Comparison of ENCODE assay signal across 31 cellular contexts in the genomic region with DNA sequence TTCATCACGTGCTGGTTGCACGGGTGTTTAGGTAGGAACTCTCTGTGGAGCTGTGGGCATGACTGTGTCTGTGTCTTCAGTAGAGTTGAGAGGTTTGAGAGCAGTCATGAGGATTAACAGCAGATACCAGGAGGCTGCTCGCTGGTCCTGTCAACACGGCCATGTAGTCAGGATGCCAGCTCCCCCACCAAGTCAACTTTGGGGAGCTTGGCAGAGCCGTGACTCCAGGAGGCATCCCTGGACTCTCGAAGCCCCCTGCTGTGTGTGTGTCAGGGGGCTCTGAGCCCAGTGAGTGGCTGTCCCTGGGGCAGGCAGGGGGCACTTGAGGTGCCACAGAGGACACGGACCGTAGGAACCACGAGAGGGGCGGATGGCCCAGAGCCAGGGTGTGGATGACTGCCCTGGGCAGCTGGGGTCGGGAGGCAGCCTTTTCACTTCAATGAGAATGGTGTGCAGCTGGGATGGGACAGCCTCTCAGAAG. TPM values are rescaled to one million over a fixed set of nuclear protein-coding genes. Genes with fewer than 3 reads are reported as not detected.
DNase-seq lines count a peak whose midpoint lies in the region; ATAC-seq lines count a peak whose summit lies in the region.
"Had no signal": no experiment of that assay in that cellular context is flagged by ENCODE, and none has a peak within 500 bp of the region (broad histone marks: within the 10 kb centered on the region; RNA-seq: fewer than 3 reads in every experiment).

No MANE protein-coding gene starts in this region.

- H2BK15ac ChIP-seq in neuronal stem cell (ENCODE audit: low read length), result peak overlapping the region; percentile 52

- H3K36me3 Mint-ChIP-seq in activated naive CD4-positive, alpha-beta T cell treated with anti-CD3 and anti-CD28 coated beads, Interleukin-2, amount 50 U/mL, for 24 hours, result no peaks in the 10 kb centered on the region
- no peaks in the 10 kb centered on the region for H3K36me3 Mint-ChIP-seq in activated naive CD4-positive, alpha-beta T cell treated with anti-CD3 and anti-CD28 coated beads, Interleukin-2, amount 50 U/mL, for 72 hours
- H3K36me3 Mint-ChIP-seq in central memory CD8-positive, alpha-beta T cell (ENCODE audit: insufficient read depth), result peaks cover 6% of the 10 kb centered on the region
- no peaks in the 10 kb centered on the region for H3K36me3 Mint-ChIP-seq in CD4-positive, alpha-beta memory T cell
- H3K36me3 Mint-ChIP-seq: immature natural killer cell had no signal

- peaks cover 1% of the 10 kb centered on the region for H3K79me1 ChIP-seq in neuronal stem cell (ENCODE audit: low read depth, low read length)

- DNase-seq in activated naive CD4-positive, alpha-beta T cell treated with anti-CD3 and anti-CD28 coated beads, Interleukin-2, amount 50 U/mL, for 72 hours (ENCODE audit: low spot score in 2 of 2), result no peak
- DNase-seq in DMS79 (lab: John Stamatoyannopoulos, UW) (peak; percentile 71), neuronal stem cell (ENCODE audit: low spot score) (no peak), T1000 (lab: John Stamatoyannopoulos, UW) (no peak), NCI-H69 (lab: John Stamatoyannopoulos, UW) (no peak)
- DNase-seq in central memory CD8-positive, alpha-beta T cell (ENCODE audit: low spot score in 2 of 2), result no peak
- no peak for DNase-seq in CD4-positive, alpha-beta memory T cell
- DNase-seq: activated CD4-positive, CD25-positive, alpha-beta regulatory T cell; activated naive CD4-positive, alpha-beta T cell treated with Interleukin-2 at 50 U/mL for 16 hours; activated T-cell treated with anti-CD3 and anti-CD28 coated beads, Interleukin-2, amount 50 U/mL, for 72 hours; AML-193; anterior cingulate cortex; colonic mucosa; EL; endodermal cell; gastrocnemius medialis; GM23248; HFFc6; hippocampal formation; immature natural killer cell; Karpas-422; mesenchymal stem cell; NCI-H1436 treated with DMSO at 0.1 percent for 48 hours; T-helper 1 cell; trophoblast cell had no signal

- peak overlapping the region; percentile 72 for H3K27ac Mint-ChIP-seq in activated naive CD4-positive, alpha-beta T cell treated with anti-CD3 and anti-CD28 coated beads, Interleukin-2, amount 50 U/mL, for 24 hours
- peak overlapping the region in 1 of 2 donors; percentile 98 for H3K27ac Mint-ChIP-seq in activated naive CD4-positive, alpha-beta T cell treated with anti-CD3 and anti-CD28 coated beads, Interleukin-2, amount 50 U/mL, for 72 hours
- H3K27ac Mint-ChIP-seq in central memory CD8-positive, alpha-beta T cell (ENCODE audit: low read depth), result peak overlapping the region; percentile 41
- peak overlapping the region in 2 of 7 donors; percentile 68 to 80 for H3K27ac Mint-ChIP-seq in CD4-positive, alpha-beta memory T cell
- H3K27ac Mint-ChIP-seq: endodermal cell, HFFc6 had no signal

- no peak overlapping the region for H3K4me2 ChIP-seq in neuronal stem cell (ENCODE audit: insufficient read depth, low read length, poor library complexity, severe bottlenecking)
- H3K4me2 ChIP-seq: A549 had no signal

- no peaks in the 10 kb centered on the region for H3K9me3 Mint-ChIP-seq in activated naive CD4-positive, alpha-beta T cell treated with anti-CD3 and anti-CD28 coated beads, Interleukin-2, amount 50 U/mL, for 24 hours
- no peaks in the 10 kb centered on the region for H3K9me3 Mint-ChIP-seq in activated naive CD4-positive, alpha-beta T cell treated with anti-CD3 and anti-CD28 coated beads, Interleukin-2, amount 50 U/mL, for 72 hours
- no peaks in the 10 kb centered on the region for H3K9me3 Mint-ChIP-seq in central memory CD8-positive, alpha-beta T cell
- H3K9me3 Mint-ChIP-seq in CD4-positive, alpha-beta memory T cell, result no peaks in the 10 kb centered on the region
- H3K9me3 Mint-ChIP-seq: activated T-cell treated with anti-CD3 and anti-CD28 coated beads, Interleukin-2, amount 50 U/mL, for 72 hours; endodermal cell; HFFc6; immature natural killer cell had no signal

- peak overlapping the region; percentile 76 for H2BK12ac ChIP-seq in neuronal stem cell (ENCODE audit: low read length)

- H3K4ac ChIP-seq in neuronal stem cell (ENCODE audit: low read length), result no peak overlapping the region

- ATAC-seq in activated naive CD4-positive, alpha-beta T cell treated with anti-CD3 and anti-CD28 coated beads, Interleukin-2, amount 50 U/mL, for 72 hours, result no peak
- ATAC-seq in central memory CD8-positive, alpha-beta T cell (replicated peaks; ENCODE audit: extremely low read depth, poor library complexity, severe bottlenecking), result no peak
- ATAC-seq: A549; activated T-cell treated with anti-CD3 and anti-CD28 coated beads, Interleukin-2, amount 50 U/mL, for 72 hours; gastrocnemius medialis; left lobe of liver had no signal

- H3K4me3 Mint-ChIP-seq in activated naive CD4-positive, alpha-beta T cell treated with anti-CD3 and anti-CD28 coated beads, Interleukin-2, amount 50 U/mL, for 24 hours, result no peak overlapping the region
- H3K4me3 Mint-ChIP-seq in central memory CD8-positive, alpha-beta T cell, result no peak overlapping the region
- no peak overlapping the region for H3K4me3 Mint-ChIP-seq in CD4-positive, alpha-beta memory T cell
- H3K4me3 Mint-ChIP-seq: activated T-cell treated with anti-CD3 and anti-CD28 coated beads, Interleukin-2, amount 50 U/mL, for 72 hours; endodermal cell; HFFc6; immature natural killer cell had no signal

- H4K8ac ChIP-seq in neuronal stem cell (ENCODE audit: low read depth, low read length), result no peak overlapping the region

- H3K9ac ChIP-seq in neuronal stem cell (ENCODE audit: low read depth, low read length, poor library complexity), result no peak overlapping the region
- H3K9ac ChIP-seq: GM23248 had no signal

- peak overlapping the region; percentile 11 for H3K18ac ChIP-seq in neuronal stem cell (ENCODE audit: low read length)

- H2AK5ac ChIP-seq in neuronal stem cell (ENCODE audit: low read depth, low read length), result peak overlapping the region; percentile 41

- intact Hi-C loops in CD4-positive, alpha-beta memory T cell (cut with micrococcal nuclease), result no loop called here

- POLR2A ChIA-PET in CD4-positive, alpha-beta memory T cell (lab: Charles Lee; ENCODE audit: partially characterized antibody), result interaction anchor here (0.8 to 8.6 kb wide), 3 partner anchors 12 to 87 kb away, joined by 3 to 44 read pairs (median 39); partner anchors contain the start of gene CLBA1

- no peak overlapping the region for H2BK120ac ChIP-seq in neuronal stem cell (ENCODE audit: low read depth, low read length)

- peaks cover 0 to 16% (median 0%) of the 10 kb centered on the region in 3 experiments for H3K27me3 ChIP-seq in neuronal stem cell (ENCODE audit: control insufficient read depth in 3 of 3, insufficient read depth in 3 of 3, low read depth in 1 of 3, low read length in 3 of 3)
- H3K27me3 ChIP-seq in CD4-positive, alpha-beta memory T cell (ENCODE audit: insufficient read depth, low read length), result no peaks in the 10 kb centered on the region

- no peaks in the 10 kb centered on the region for H3K27me3 Mint-ChIP-seq in activated naive CD4-positive, alpha-beta T cell treated with anti-CD3 and anti-CD28 coated beads, Interleukin-2, amount 50 U/mL, for 24 hours
- H3K27me3 Mint-ChIP-seq in central memory CD8-positive, alpha-beta T cell, result no peaks in the 10 kb centered on the region
- no peaks in the 10 kb centered on the region for H3K27me3 Mint-ChIP-seq in CD4-positive, alpha-beta memory T cell

- H2BK5ac ChIP-seq in neuronal stem cell (ENCODE audit: low read length), result no peak overlapping the region

- peaks cover 6 to 15% of the 10 kb centered on the region in 2 donors for H3K4me1 ChIP-seq in neuronal stem cell (ENCODE audit: control insufficient read depth in 2 of 2, insufficient read depth in 1 of 2, low read depth in 1 of 2, low read length in 2 of 2)
- H3K4me1 ChIP-seq in CD4-positive, alpha-beta memory T cell (ENCODE audit: insufficient read depth, low read length), result peaks cover 54% of the 10 kb centered on the region
- H3K4me1 ChIP-seq: colonic mucosa, gastrocnemius medialis had no signal

- CTCF ChIA-PET in CD4-positive, alpha-beta memory T cell (lab: Charles Lee; ENCODE audit: partially characterized antibody), result interaction anchor here (0.9 to 4.3 kb wide), 5 partner anchors 8 to 26 kb away, joined by 3 to 32 read pairs (median 6); no protein-coding TSS in a partner anchor

- no peak overlapping the region for H3K4me3 ChIP-seq in neuronal stem cell (ENCODE audit: low read length in 2 of 2)
- H3K4me3 ChIP-seq in CD4-positive, alpha-beta memory T cell (ENCODE audit: low read length in 2 of 2), result no peak overlapping the region
- H3K4me3 ChIP-seq: A549, colonic mucosa, esophagus muscularis mucosa, gastrocnemius medialis, GM23248 had no signal

- H3K27ac ChIP-seq in neuronal stem cell (replicated peaks; ENCODE audit: low read length), result no peak overlapping the region
- H3K27ac ChIP-seq in CD4-positive, alpha-beta memory T cell (ENCODE audit: low read depth, low read length), result no peak overlapping the region
- H3K27ac ChIP-seq: A549, colonic mucosa, esophagus muscularis mucosa, gastrocnemius medialis, GM23248, RWPE1 had no signal

- no peak overlapping the region for H4K91ac ChIP-seq in neuronal stem cell (ENCODE audit: low read depth, low read length, poor library complexity)

- H3K14ac ChIP-seq in neuronal stem cell (ENCODE audit: low read length), result no peak overlapping the region

- peaks cover 0 to 2% of the 10 kb centered on the region in 2 donors for H3K9me3 ChIP-seq in neuronal stem cell (replicated peaks in 1 of 2; ENCODE audit: control insufficient read depth in 2 of 2, insufficient read depth in 1 of 2, low read depth in 1 of 2, low read length in 2 of 2)
- H3K9me3 ChIP-seq in CD4-positive, alpha-beta memory T cell (ENCODE audit: control insufficient read depth in 1 of 2, low read length in 2 of 2), result no peaks in the 10 kb centered on the region
- H3K9me3 ChIP-seq: A549, colonic mucosa, esophagus muscularis mucosa, gastrocnemius medialis had no signal

- H3K4me1 Mint-ChIP-seq in activated naive CD4-positive, alpha-beta T cell treated with anti-CD3 and anti-CD28 coated beads, Interleukin-2, amount 50 U/mL, for 24 hours, result peaks cover 45% of the 10 kb centered on the region
- H3K4me1 Mint-ChIP-seq in central memory CD8-positive, alpha-beta T cell, result peaks cover 44% of the 10 kb centered on the region
- peaks cover 26 to 58% (median 39%) of the 10 kb centered on the region in 4 donors for H3K4me1 Mint-ChIP-seq in CD4-positive, alpha-beta memory T cell

- H2AFZ ChIP-seq in neuronal stem cell (ENCODE audit: low read length), result no peak overlapping the region
- H2AFZ ChIP-seq: GM23248 had no signal

- H3K23ac ChIP-seq in neuronal stem cell (ENCODE audit: low read depth, low read length, poor library complexity), result no peak overlapping the region

- WGBS in neuronal stem cell (ENCODE audit: extremely low coverage in 2 of 2, insufficient read length in 2 of 2, insufficient replicate concordance in 1 of 2), 2 donors, result no CpG with 5 or more reads among the region's 11 CpGs

- no peaks in the 10 kb centered on the region for H3K36me3 ChIP-seq in neuronal stem cell (replicated peaks in 1 of 2; ENCODE audit: control insufficient read depth in 2 of 2, insufficient read depth in 2 of 2, low read length in 2 of 2)
- H3K36me3 ChIP-seq in CD4-positive, alpha-beta memory T cell (ENCODE audit: insufficient read depth, low read length), result no peaks in the 10 kb centered on the region
- H3K36me3 ChIP-seq: colonic mucosa, esophagus muscularis mucosa, gastrocnemius medialis had no signal

RNA-seq across cellular contexts. Expression of gene GPR132, which starts 7.2 kb away (rescaled TPM):
- 10 to 100 TPM; 24.9 to 32.6 TPM for total RNA-seq in activated naive CD4-positive, alpha-beta T cell treated with anti-CD3 and anti-CD28 coated beads, Interleukin-2, amount 50 U/mL, for 72 hours
- 0.13 TPM for polyA plus RNA-seq in neuronal stem cell (2013, experiment 1 of 2)
- polyA plus RNA-seq in neuronal stem cell (2013, experiment 2 of 2), result 0.08 TPM
- total RNA-seq in CD4-positive, alpha-beta memory T cell, result 10 to 100 TPM; 47.3 to 49.2 TPM
- 10 to 100 TPM in 1 of 2 donors, 1 to 10 TPM in 1; 4.9 to 40.0 TPM for polyA plus RNA-seq in CD4-positive, alpha-beta memory T cell
- total RNA-seq: bronchial epithelial cell, GM23248 had no signal
- polyA plus RNA-seq: GM23248 had no signal

RNA-seq across cellular contexts. Expression of gene CDCA4, which starts 51.5 kb away (rescaled TPM):
- 10 to 100 TPM; 54.2 to 61.1 TPM for total RNA-seq in activated naive CD4-positive, alpha-beta T cell treated with anti-CD3 and anti-CD28 coated beads, Interleukin-2, amount 50 U/mL, for 72 hours
- polyA plus RNA-seq in neuronal stem cell (2013, experiment 1 of 2), result 46.0 TPM
- 45.5 TPM for polyA plus RNA-seq in neuronal stem cell (2013, experiment 2 of 2)
- total RNA-seq in CD4-positive, alpha-beta memory T cell, result 10 to 100 TPM; 17.1 to 19.0 TPM
- polyA plus RNA-seq in CD4-positive, alpha-beta memory T cell, result 10 to 100 TPM; 18.7 to 20.9 TPM
